Comparison of ENCODE assay signal across 8 cellular contexts in the genomic region with DNA sequence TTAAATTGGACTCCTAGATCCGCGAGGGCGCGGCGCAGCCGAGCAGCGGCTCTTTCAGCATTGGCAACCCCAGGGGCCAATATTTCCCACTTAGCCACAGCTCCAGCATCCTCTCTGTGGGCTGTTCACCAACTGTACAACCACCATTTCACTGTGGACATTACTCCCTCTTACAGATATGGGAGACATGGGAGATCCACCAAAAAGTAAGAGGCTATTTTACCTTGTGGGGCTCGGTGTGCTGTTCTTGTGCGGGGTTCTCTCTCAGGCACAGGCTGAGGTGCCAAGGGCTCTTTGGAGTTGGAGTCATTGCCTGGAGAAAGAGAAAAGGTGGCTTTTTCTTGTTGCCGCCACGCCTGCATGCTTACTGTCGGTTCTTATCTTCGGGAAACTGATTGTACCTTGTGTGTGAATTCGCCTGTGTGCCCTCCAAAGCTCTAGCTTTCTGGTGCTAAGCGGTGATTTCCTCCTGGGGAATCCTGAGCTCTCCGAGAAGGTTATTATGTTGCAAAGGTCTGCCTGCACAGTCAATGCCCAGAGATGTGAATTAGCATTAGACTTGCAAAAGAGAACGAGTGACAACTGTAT. TPM values are rescaled to one million over a fixed set of nuclear protein-coding genes. Genes with fewer than 3 reads are reported as not detected.
A peak's percentile ranks its signal among the peaks of the same experiment; 100 is the strongest.
DNase-seq lines count a peak whose midpoint lies in the region; TF ChIP-seq lines count a peak whose summit lies in the region.

No MANE protein-coding gene starts in this region.

- TF ChIP-seq CTCF in kidney epithelial cell (IDR thresholded peaks at IDR 0.05; ENCODE audit: insufficient read depth, low read length, poor library complexity, severe bottlenecking) (no peak), type B pancreatic cell (conservative IDR thresholded peaks at IDR 0.05) (no peak)

- H3K27me3 Mint-ChIP-seq in activated naive CD4-positive, alpha-beta T cell treated with anti-CD3 and anti-CD28 coated beads for 36 hours (ENCODE audit: low read depth): peaks cover 90% of the 10 kb centered on the region
- peaks cover 94% of the 10 kb centered on the region for H3K27me3 Mint-ChIP-seq in activated naive CD4-positive, alpha-beta T cell treated with anti-CD3 and anti-CD28 coated beads, Interleukin-2, amount 10 ng/mL, durations not matched to agents 7 days and 5 days
- H3K27me3 Mint-ChIP-seq in type B pancreatic cell: peaks cover 100% of the 10 kb centered on the region

- H3K36me3 Mint-ChIP-seq in activated naive CD4-positive, alpha-beta T cell treated with anti-CD3 and anti-CD28 coated beads for 36 hours (ENCODE audit: low read depth): no peaks in the 10 kb centered on the region
- no peaks in the 10 kb centered on the region for H3K36me3 Mint-ChIP-seq in activated naive CD4-positive, alpha-beta T cell treated with anti-CD3 and anti-CD28 coated beads, Interleukin-2, amount 10 ng/mL, durations not matched to agents 7 days and 5 days
- H3K36me3 Mint-ChIP-seq in type B pancreatic cell: no peaks in the 10 kb centered on the region

- intact Hi-C loops in activated naive CD4-positive, alpha-beta T cell treated with anti-CD3 and anti-CD28 coated beads for 36 hours (cut with micrococcal nuclease): loop anchor here (5.0 kb wide), 1 partner anchor 974 kb away; no protein-coding TSS in a partner anchor

- no peak overlapping the region for H3K27ac Mint-ChIP-seq in activated naive CD4-positive, alpha-beta T cell treated with anti-CD3 and anti-CD28 coated beads for 36 hours
- no peak overlapping the region for H3K27ac Mint-ChIP-seq in activated naive CD4-positive, alpha-beta T cell treated with anti-CD3 and anti-CD28 coated beads, Interleukin-2, amount 10 ng/mL, durations not matched to agents 7 days and 5 days
- peak overlapping the region; percentile 86 for H3K27ac Mint-ChIP-seq in type B pancreatic cell

- peaks cover 12% of the 10 kb centered on the region for H3K4me1 Mint-ChIP-seq in activated naive CD4-positive, alpha-beta T cell treated with anti-CD3 and anti-CD28 coated beads for 36 hours (ENCODE audit: low read depth)
- H3K4me1 Mint-ChIP-seq in activated naive CD4-positive, alpha-beta T cell treated with anti-CD3 and anti-CD28 coated beads, Interleukin-2, amount 10 ng/mL, durations not matched to agents 7 days and 5 days: peaks cover 5% of the 10 kb centered on the region
- H3K4me1 Mint-ChIP-seq in type B pancreatic cell (ENCODE audit: unreplicated experiment): peaks cover 15% of the 10 kb centered on the region

- CTCF ChIA-PET in activated naive CD4-positive, alpha-beta T cell treated with anti-CD3 and anti-CD28 coated beads for 36 hours (lab: Charles Lee): no interaction called here
- CTCF ChIA-PET in activated naive CD4-positive, alpha-beta T cell treated with anti-CD3 and anti-CD28 coated beads, Interleukin-2, amount 10 ng/mL, durations not matched to agents 7 days and 5 days (lab: Charles Lee): no interaction called here

- H3K9me3 Mint-ChIP-seq in activated naive CD4-positive, alpha-beta T cell treated with anti-CD3 and anti-CD28 coated beads for 36 hours: no peaks in the 10 kb centered on the region
- H3K9me3 Mint-ChIP-seq in activated naive CD4-positive, alpha-beta T cell treated with anti-CD3 and anti-CD28 coated beads, Interleukin-2, amount 10 ng/mL, durations not matched to agents 7 days and 5 days: no peaks in the 10 kb centered on the region
- H3K9me3 Mint-ChIP-seq in type B pancreatic cell: no peaks in the 10 kb centered on the region

- peaks cover 76% of the 10 kb centered on the region for H3K27me3 ChIP-seq in kidney epithelial cell (ENCODE audit: control insufficient read depth, insufficient read depth, low read length)

- no peak for DNase-seq in activated naive CD4-positive, alpha-beta T cell treated with anti-CD3 and anti-CD28 coated beads for 36 hours
- DNase-seq in activated naive CD4-positive, alpha-beta T cell treated with anti-CD3 and anti-CD28 coated beads, Interleukin-2, amount 10 ng/mL, durations not matched to agents 7 days and 5 days: no peak
- peak; percentile 34 for DNase-seq in amniotic epithelial cell (ENCODE audit: low read depth)
- DNase-seq in kidney epithelial cell (ENCODE audit: low read depth): no peak
- DNase-seq in type B pancreatic cell (ENCODE audit: extremely low spot score, unreplicated experiment): no peak
- DNase-seq in ureter (ENCODE audit: low spot score): no peak
- DNase-seq in kidney tubule cell (ENCODE audit: low spot score): no peak
- no peak for DNase-seq in GOT3 (lab: John Stamatoyannopoulos, UW)

- H3K4me3 Mint-ChIP-seq in activated naive CD4-positive, alpha-beta T cell treated with anti-CD3 and anti-CD28 coated beads for 36 hours: peak overlapping the region; percentile 19
- H3K4me3 Mint-ChIP-seq in activated naive CD4-positive, alpha-beta T cell treated with anti-CD3 and anti-CD28 coated beads, Interleukin-2, amount 10 ng/mL, durations not matched to agents 7 days and 5 days: no peak overlapping the region
- peak overlapping the region; percentile 95 for H3K4me3 Mint-ChIP-seq in type B pancreatic cell

- H3K4me3 ChIP-seq in kidney epithelial cell (ENCODE audit: low read depth, low read length): peak overlapping the region; percentile 42

- H3K36me3 ChIP-seq in kidney epithelial cell (ENCODE audit: control insufficient read depth, insufficient read depth, low read length): no peaks in the 10 kb centered on the region

RNA-seq across cellular contexts. Expression of a gene that starts 0.3 kb away (rescaled TPM):
- total RNA-seq in activated naive CD4-positive, alpha-beta T cell treated with anti-CD3 and anti-CD28 coated beads for 36 hours: not detected
- total RNA-seq in kidney epithelial cell (0.17 TPM in 1 of 2 replicates, not detected in the other), type B pancreatic cell (ENCODE audit: low replicate concordance) (31.5 and 39.4 TPM in 2 replicates), ureter (0.49 TPM)

Comparison
In these comparisons a context has a peak if more than half of its experiments do, and no peak if none do; other contexts are left out.
1. RNA of a gene that starts 0.3 kb away (total RNA-seq): 31.5 to 39.4 TPM in type B pancreatic cell; 0.49 TPM in ureter (single experiment), 0.17 TPM in kidney epithelial cell and not detected in activated naive CD4-positive, alpha-beta T cell treated with anti-CD3 and anti-CD28 coated beads for 36 hours; every median in the first group is over 10 times any median in the second.